ENCODE assay signal across 8 cellular contexts in the genomic region with DNA sequence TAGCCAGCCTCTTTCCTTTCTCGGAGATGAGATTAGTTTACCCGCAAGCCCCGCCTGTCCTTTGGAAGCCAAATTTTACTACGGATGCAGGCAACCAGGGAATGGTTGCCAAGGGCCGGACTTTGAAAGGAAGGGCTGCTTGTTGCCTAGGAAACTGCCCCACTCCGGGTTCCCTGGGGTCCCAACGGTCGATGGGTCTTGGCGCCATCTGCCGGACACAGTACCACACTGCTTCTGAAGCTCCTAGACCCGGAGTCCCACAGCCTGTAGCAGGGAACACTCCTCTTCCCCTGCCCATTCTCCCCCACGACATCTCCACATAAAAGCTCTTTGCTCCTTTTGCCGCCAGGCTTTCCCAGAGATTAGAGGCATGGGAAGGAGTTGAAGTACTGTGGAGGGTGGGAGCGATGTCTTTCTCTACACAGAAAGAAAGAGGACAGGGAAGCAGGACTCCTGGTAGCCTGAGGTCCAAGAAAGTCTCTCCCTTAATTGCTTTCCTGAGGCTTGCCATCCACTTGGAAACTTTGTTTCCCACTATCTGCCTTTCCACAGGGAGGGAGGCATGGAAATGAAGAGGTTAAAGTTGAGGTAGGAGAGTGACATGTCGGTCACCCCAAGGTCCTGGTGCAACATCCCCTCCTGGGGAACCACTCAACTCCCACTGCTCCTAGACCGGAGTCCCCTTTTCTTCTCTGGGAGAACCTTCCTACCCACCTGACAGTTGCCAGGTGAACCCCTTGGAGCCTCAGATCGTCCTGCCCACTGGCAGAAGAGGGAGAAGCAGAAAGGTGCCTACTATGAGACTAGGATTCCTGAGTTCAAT. TPM values are rescaled to one million over a fixed set of nuclear protein-coding genes. Genes with fewer than 3 reads are reported as not detected.
DNase-seq lines count a peak whose midpoint lies in the region; ATAC-seq and TF ChIP-seq lines count a peak whose summit lies in the region.

No MANE protein-coding gene starts in this region.

- intact Hi-C loops in activated B cell treated with CpG ODN at 0.5 μM for 24 hours (cut with micrococcal nuclease) = loop anchor here (1.0 kb wide), 1 partner anchor 41 kb away; no protein-coding TSS in a partner anchor

- no peaks in the 10 kb centered on the region for H3K27me3 ChIP-seq in GM06990 (replicated peaks; ENCODE audit: control insufficient read depth, insufficient read depth, low read length)

- H3K36me3 Mint-ChIP-seq in activated B cell treated with CpG ODN at 0.5 μM for 24 hours (ENCODE audit: low read depth) = peaks cover 5% of the 10 kb centered on the region

- peaks cover 5% of the 10 kb centered on the region for H3K4me1 Mint-ChIP-seq in activated B cell treated with CpG ODN at 0.5 μM for 24 hours

- peak; percentile 86 for TF ChIP-seq CTCF in GM06990 (IDR thresholded peaks at IDR 0.05; ENCODE audit: insufficient read depth, low read length, poor library complexity, severe bottlenecking)
- no peak for TF ChIP-seq CTCF in activated B cell treated with CpG ODN at 0.5 μM for 24 hours (IDR thresholded peaks at IDR 0.05)

- CTCF ChIA-PET in activated B cell treated with CpG ODN at 0.5 μM for 24 hours (lab: Charles Lee) = interaction anchor here (0.9 to 4.5 kb wide), 15 partner anchors 10 to 679 kb away, joined by 3 to 49 read pairs (median 3); a partner anchor contains a TSS

- no peak for DNase-seq in GM06990 (ENCODE audit: extremely low read depth, insufficient read length)
- peak; percentile 51 for DNase-seq in NCI-H2081 treated with DMSO at 0.1 percent for 48 hours (lab: John Stamatoyannopoulos, UW)
- peak; percentile 55 for DNase-seq in activated B cell treated with CpG ODN at 0.5 μM for 24 hours
- peak; percentile 33 for DNase-seq in central memory CD4-positive, alpha-beta T cell
- peak; percentile 60 for DNase-seq in kidney tubule cell (ENCODE audit: low spot score)
- DNase-seq in stimulated activated CD4-positive, alpha-beta T cell treated with anti-CD3 and anti-CD28 coated beads, Interleukin-4, amount 100 ng/mL, for 1 hour = peak; percentile 74

- H3K4me3 ChIP-seq in GM06990 (replicated peaks; ENCODE audit: low read depth, low read length) = no peak overlapping the region

- H3K27me3 Mint-ChIP-seq in activated B cell treated with CpG ODN at 0.5 μM for 24 hours = no peaks in the 10 kb centered on the region

- H3K4me3 Mint-ChIP-seq in activated B cell treated with CpG ODN at 0.5 μM for 24 hours = no peak overlapping the region

- peaks cover 2% of the 10 kb centered on the region for H3K36me3 ChIP-seq in GM06990 (ENCODE audit: control insufficient read depth, insufficient read depth, low read length)

- POLR2A ChIA-PET in activated B cell treated with CpG ODN at 0.5 μM for 24 hours (lab: Charles Lee) = interaction anchor here (0.7 kb wide), 1 partner anchor 40 kb away, joined by 4 read pairs; no protein-coding TSS in a partner anchor

- no peaks in the 10 kb centered on the region for H3K9me3 Mint-ChIP-seq in activated B cell treated with CpG ODN at 0.5 μM for 24 hours

- no peak overlapping the region for H3K27ac Mint-ChIP-seq in activated B cell treated with CpG ODN at 0.5 μM for 24 hours

- peak; percentile 70 for ATAC-seq in HG02623 (IDR thresholded peaks at IDR 0.05; ENCODE audit: unreplicated experiment)
- ATAC-seq in activated B cell treated with CpG ODN at 0.5 μM for 24 hours (ENCODE audit: low read depth) = peak; percentile 94
- no peak for ATAC-seq in GM21619 (IDR thresholded peaks at IDR 0.05; ENCODE audit: unreplicated experiment)

RNA-seq across cellular contexts. Expression of a gene that starts 21.9 kb away (rescaled TPM):
- 42.3 and 45.8 TPM in 2 replicates for total RNA-seq in activated B cell treated with CpG ODN at 0.5 μM for 24 hours

RNA-seq across cellular contexts. Expression of a gene that starts 26.4 kb away (rescaled TPM):
- 0.10 TPM in 1 of 2 replicates, not detected in the other for total RNA-seq in activated B cell treated with CpG ODN at 0.5 μM for 24 hours

RNA-seq across cellular contexts. Expression of a gene that starts 44.2 kb away (rescaled TPM):
- total RNA-seq in activated B cell treated with CpG ODN at 0.5 μM for 24 hours = 45.7 and 54.4 TPM in 2 replicates
